In the genomic region with DNA sequence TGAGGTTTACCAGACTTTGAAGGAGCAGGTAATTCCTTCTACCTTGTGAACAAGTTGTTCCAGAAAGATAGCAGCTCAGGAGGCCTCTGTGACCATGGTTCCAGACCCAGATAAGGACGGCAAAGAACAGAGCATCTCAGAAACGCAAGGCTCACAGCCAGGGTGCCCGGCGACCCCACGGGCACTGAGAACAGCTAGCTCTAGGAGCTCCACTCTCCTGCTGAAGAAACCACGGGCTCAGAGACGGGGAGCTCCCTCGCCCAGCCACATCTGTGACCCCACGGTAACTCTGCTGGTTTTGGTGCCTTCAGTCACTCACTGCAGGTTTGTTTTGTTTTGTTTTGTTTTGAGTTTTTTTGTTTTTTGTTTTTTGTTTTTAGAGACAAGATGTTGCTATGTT, we compare ENCODE assay signal across 1 cellular context.
TF ChIP-seq lines count a peak whose summit lies in the region.

No MANE protein-coding gene starts in this region.

TF ChIP-seq in HepG2, 621 proteins besides CTCF, POLR2A, EP300 and RAD21:
- TF ChIP-seq MIER2 (CRISPR knock-in tag; IDR thresholded peaks at IDR 0.05) (no peak), MED1 (CRISPR knock-in tag; IDR thresholded peaks at IDR 0.05) (no peak), ZNF496 (CRISPR knock-in tag; IDR thresholded peaks at IDR 0.05; ENCODE audit: insufficient replicate concordance) (no peak), POLR2G (IDR thresholded peaks at IDR 0.05; ENCODE audit: low read depth, low read length) (peak; percentile 21; the same call in 1 of the 2 replicates), RBM22 (optimal IDR thresholded peaks at IDR 0.05; ENCODE audit: low read length) (peak; percentile 26)
- TF ChIP-seq, protein P1, sequence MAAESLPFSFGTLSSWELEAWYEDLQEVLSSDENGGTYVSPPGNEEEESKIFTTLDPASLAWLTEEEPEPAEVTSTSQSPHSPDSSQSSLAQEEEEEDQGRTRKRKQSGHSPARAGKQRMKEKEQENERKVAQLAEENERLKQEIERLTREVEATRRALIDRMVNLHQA (CRISPR knock-in tag; IDR thresholded peaks at IDR 0.05), result no peak
- TF ChIP-seq, protein P2, sequence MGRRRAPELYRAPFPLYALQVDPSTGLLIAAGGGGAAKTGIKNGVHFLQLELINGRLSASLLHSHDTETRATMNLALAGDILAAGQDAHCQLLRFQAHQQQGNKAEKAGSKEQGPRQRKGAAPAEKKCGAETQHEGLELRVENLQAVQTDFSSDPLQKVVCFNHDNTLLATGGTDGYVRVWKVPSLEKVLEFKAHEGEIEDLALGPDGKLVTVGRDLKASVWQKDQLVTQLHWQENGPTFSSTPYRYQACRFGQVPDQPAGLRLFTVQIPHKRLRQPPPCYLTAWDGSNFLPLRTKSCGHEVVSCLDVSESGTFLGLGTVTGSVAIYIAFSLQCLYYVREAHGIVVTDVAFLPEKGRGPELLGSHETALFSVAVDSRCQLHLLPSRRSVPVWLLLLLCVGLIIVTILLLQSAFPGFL (CRISPR knock-in tag; IDR thresholded peaks at IDR 0.05), result no peak
TF ChIP-seq in HepG2: peak in this region for 2.
